Comparison of ENCODE assay signal across 14 cellular contexts in the genomic region with DNA sequence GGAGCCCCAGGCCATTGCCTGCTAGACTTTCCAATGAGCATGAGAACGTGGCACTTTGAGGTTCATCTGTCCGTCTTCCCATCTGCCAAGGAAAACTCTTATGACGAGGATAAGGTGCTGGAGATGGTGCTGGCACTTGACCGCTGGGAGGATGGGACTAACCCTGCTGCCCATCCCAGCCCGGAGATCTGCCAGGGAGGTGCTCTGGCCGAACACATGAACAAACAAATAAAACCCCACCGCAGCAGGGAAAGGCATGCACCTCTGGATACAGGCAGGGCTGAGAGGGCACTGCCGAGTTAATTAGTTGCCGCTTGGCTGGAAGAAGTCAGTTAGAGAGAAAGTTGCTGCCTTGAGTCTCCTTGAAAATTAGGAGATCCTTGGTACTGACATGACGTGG.
DNase-seq lines count a peak whose midpoint lies in the region; ATAC-seq, FAIRE-seq and TF ChIP-seq lines count a peak whose summit lies in the region.
"Had no signal": no experiment of that assay in that cellular context is flagged by ENCODE, and none has a peak within 500 bp of the region (broad histone marks: within the 10 kb centered on the region; RNA-seq: fewer than 3 reads in every experiment).

No MANE protein-coding gene starts in this region.

- H2AFZ ChIP-seq in astrocyte (ENCODE audit: low read depth, low read length), result no peak overlapping the region

- TF ChIP-seq CTCF in astrocyte (IDR thresholded peaks at IDR 0.05; ENCODE audit: insufficient read depth, low read depth, low read length), result no peak

- no peaks in the 10 kb centered on the region for H3K79me2 ChIP-seq in astrocyte (ENCODE audit: insufficient read depth, low read length)

- intact Hi-C loops in posterior vena cava (cut with DNase I), result no loop called here

- no peaks in the 10 kb centered on the region for H3K4me1 ChIP-seq in astrocyte (ENCODE audit: insufficient read depth, low read length)

- H3K4me1 Mint-ChIP-seq in astrocyte (ENCODE audit: low read depth, unreplicated experiment), result peaks cover 13% of the 10 kb centered on the region
- H3K4me1 Mint-ChIP-seq: CD14-positive monocyte had no signal

- no peaks in the 10 kb centered on the region for H3K36me3 Mint-ChIP-seq in astrocyte (ENCODE audit: low read depth, unreplicated experiment)
- H3K36me3 Mint-ChIP-seq: CD14-positive monocyte; CD8-positive, alpha-beta T cell had no signal

- ATAC-seq in HG02885 (IDR thresholded peaks at IDR 0.05; ENCODE audit: poor library complexity, unreplicated experiment), result no peak
- ATAC-seq in HG03520 (IDR thresholded peaks at IDR 0.05; ENCODE audit: unreplicated experiment), result no peak
- ATAC-seq: CD8-positive, alpha-beta T cell; HCT116 had no signal

- H3K4me2 ChIP-seq in astrocyte (ENCODE audit: low read length), result peak overlapping the region; percentile 37

- H3K27ac ChIP-seq in astrocyte (ENCODE audit: low read depth, low read length), result no peak overlapping the region

- peaks cover 17% of the 10 kb centered on the region for H3K9me3 ChIP-seq in astrocyte (ENCODE audit: insufficient read depth, low read depth, low read length)

- H3K36me3 ChIP-seq in astrocyte (ENCODE audit: insufficient read depth, low read length), result no peaks in the 10 kb centered on the region

- H3K9me3 Mint-ChIP-seq in astrocyte (ENCODE audit: unreplicated experiment), result peaks cover 2% of the 10 kb centered on the region
- H3K9me3 Mint-ChIP-seq: CD8-positive, alpha-beta T cell had no signal

- H3K4me3 ChIP-seq in astrocyte (ENCODE audit: insufficient read depth, low read depth, low read length), result no peak overlapping the region

- in situ Hi-C loops in Caki2 (cut with HindIII; ENCODE audit: low pct_unique_long_range_greater_than_20kb, low sequenced_read_pairs), result no loop called here

- H4K20me1 ChIP-seq in astrocyte (ENCODE audit: insufficient read depth, low read length), result no peaks in the 10 kb centered on the region

- H3K4me3 Mint-ChIP-seq in astrocyte (ENCODE audit: unreplicated experiment), result no peak overlapping the region
- H3K4me3 Mint-ChIP-seq: CD14-positive monocyte; CD8-positive, alpha-beta T cell had no signal

- no peak overlapping the region for H3K9ac ChIP-seq in astrocyte (ENCODE audit: low read length)

- H3K27ac Mint-ChIP-seq in astrocyte (ENCODE audit: unreplicated experiment), result peak overlapping the region; percentile 81
- H3K27ac Mint-ChIP-seq: CD8-positive, alpha-beta T cell had no signal

- H3K27me3 ChIP-seq in astrocyte (ENCODE audit: insufficient read depth, low read length), result no peaks in the 10 kb centered on the region

- FAIRE-seq in astrocyte (lab: Jason Lieb, UNC), result no peak
- FAIRE-seq: H54 had no signal

- peaks cover 22% of the 10 kb centered on the region for H3K27me3 Mint-ChIP-seq in astrocyte (ENCODE audit: low read depth, unreplicated experiment)

- DNase-seq in Caki2 (ENCODE audit: low read depth), result peak; percentile 70
- DNase-seq in M059J (ENCODE audit: low read depth), result peak; percentile 55
- DNase-seq in astrocyte (ENCODE audit: low read depth), result no peak
- DNase-seq in posterior vena cava (ENCODE audit: low spot score), result peak; percentile 35
- DNase-seq in ecto neural progenitor cell (ENCODE audit: low spot score), result no peak
- DNase-seq: CD8-positive, alpha-beta T cell; COR-L47; DMS53; GF-D8 had no signal

Comparison
In these comparisons a context has a peak if more than half of its experiments do, and no peak if none do; other contexts are left out.
1. DNase-seq: peak in Caki2 (single experiment), M059J (single experiment) and posterior vena cava (single experiment); none in astrocyte (single experiment) and ecto neural progenitor cell (single experiment).